Comparison of ENCODE assay signal across 16 cellular contexts in genomic region chr7:8360564-8361153, GRCh38.
"Had no signal": no experiment of that assay in that cellular context is flagged by ENCODE, and none has a peak within 500 bp of the region (broad histone marks: within the 10 kb centered on the region; RNA-seq: fewer than 3 reads in every experiment).

No MANE protein-coding gene starts in this region.

- H3K4me1 ChIP-seq: thyroid gland, vagina had no signal

- DNase-seq: activated B cell treated with CpG ODN at 0.5 μM for 24 hours; activated CD4-positive, alpha-beta T cell treated with anti-CD3 and anti-CD28 coated beads for 48 hours; activated CD8-positive, alpha-beta T cell treated with anti-CD3 and anti-CD28 coated beads for 36 hours; activated gamma-delta T cell treated with Interleukin-2 at 50 U/mL for 16 hours; activated T-cell treated with anti-CD3 and anti-CD28 coated beads, Interleukin-2, amount 50 U/mL, for 72 hours; amniotic stem cell; kidney glomerular epithelial cell; left ventricle myocardium superior; mesenchymal stem cell; natural killer cell; stimulated activated CD4-positive, alpha-beta T cell treated with anti-CD3 and anti-CD28 coated beads, Interleukin-1b, Interleukin-23, amount 100 ng/mL, for 48 hours; thyroid gland had no signal

- H3K36me3 ChIP-seq: thyroid gland, vagina had no signal

- H3K9me3 Mint-ChIP-seq: activated B cell treated with CpG ODN at 0.5 μM for 24 hours; activated CD8-positive, alpha-beta T cell treated with anti-CD3 and anti-CD28 coated beads for 36 hours; activated T-cell treated with anti-CD3 and anti-CD28 coated beads, Interleukin-2, amount 50 U/mL, for 72 hours; natural killer cell; stimulated activated effector memory CD8-positive, alpha-beta T cell treated with anti-CD3 and anti-CD28 coated beads, Interleukin-12 subunit alpha, Interleukin-12 subunit beta, amount 100 ng/mL, for 72 hours had no signal

- H3K4me1 Mint-ChIP-seq: activated B cell treated with CpG ODN at 0.5 μM for 24 hours; natural killer cell; stimulated activated effector memory CD8-positive, alpha-beta T cell treated with anti-CD3 and anti-CD28 coated beads, Interleukin-12 subunit alpha, Interleukin-12 subunit beta, amount 100 ng/mL, for 72 hours had no signal

- H3K4me3 Mint-ChIP-seq: activated B cell treated with CpG ODN at 0.5 μM for 24 hours; activated CD8-positive, alpha-beta T cell treated with anti-CD3 and anti-CD28 coated beads for 36 hours; activated naive CD8-positive, alpha-beta T cell; activated T-cell treated with anti-CD3 and anti-CD28 coated beads, Interleukin-2, amount 50 U/mL, for 72 hours; natural killer cell; stimulated activated effector memory CD8-positive, alpha-beta T cell treated with anti-CD3 and anti-CD28 coated beads, Interleukin-12 subunit alpha, Interleukin-12 subunit beta, amount 100 ng/mL, for 72 hours had no signal

- H3K4me3 ChIP-seq: thyroid gland, vagina had no signal

- H3K27ac Mint-ChIP-seq: activated B cell treated with CpG ODN at 0.5 μM for 24 hours; activated CD8-positive, alpha-beta T cell treated with anti-CD3 and anti-CD28 coated beads for 36 hours; activated naive CD8-positive, alpha-beta T cell; activated T-cell treated with anti-CD3 and anti-CD28 coated beads, Interleukin-2, amount 50 U/mL, for 72 hours; natural killer cell; stimulated activated effector memory CD8-positive, alpha-beta T cell treated with anti-CD3 and anti-CD28 coated beads, Interleukin-12 subunit alpha, Interleukin-12 subunit beta, amount 100 ng/mL, for 72 hours had no signal

- H3K36me3 Mint-ChIP-seq: activated naive CD8-positive, alpha-beta T cell; natural killer cell; stimulated activated effector memory CD8-positive, alpha-beta T cell treated with anti-CD3 and anti-CD28 coated beads, Interleukin-12 subunit alpha, Interleukin-12 subunit beta, amount 100 ng/mL, for 72 hours had no signal

- H3K9me3 ChIP-seq: thyroid gland, vagina had no signal

- ATAC-seq: activated CD8-positive, alpha-beta T cell treated with anti-CD3 and anti-CD28 coated beads for 36 hours; activated T-cell treated with anti-CD3 and anti-CD28 coated beads, Interleukin-2, amount 50 U/mL, for 72 hours; esophagus mucosa; left ventricle myocardium superior; natural killer cell; stimulated activated effector memory CD8-positive, alpha-beta T cell treated with anti-CD3 and anti-CD28 coated beads, Interleukin-12 subunit alpha, Interleukin-12 subunit beta, amount 100 ng/mL, for 72 hours had no signal

- H3K27ac ChIP-seq: thyroid gland, vagina had no signal

- H3K27me3 ChIP-seq: thyroid gland, vagina had no signal
